Comparison of ENCODE assay signal across 1 cellular context in the genomic region with DNA sequence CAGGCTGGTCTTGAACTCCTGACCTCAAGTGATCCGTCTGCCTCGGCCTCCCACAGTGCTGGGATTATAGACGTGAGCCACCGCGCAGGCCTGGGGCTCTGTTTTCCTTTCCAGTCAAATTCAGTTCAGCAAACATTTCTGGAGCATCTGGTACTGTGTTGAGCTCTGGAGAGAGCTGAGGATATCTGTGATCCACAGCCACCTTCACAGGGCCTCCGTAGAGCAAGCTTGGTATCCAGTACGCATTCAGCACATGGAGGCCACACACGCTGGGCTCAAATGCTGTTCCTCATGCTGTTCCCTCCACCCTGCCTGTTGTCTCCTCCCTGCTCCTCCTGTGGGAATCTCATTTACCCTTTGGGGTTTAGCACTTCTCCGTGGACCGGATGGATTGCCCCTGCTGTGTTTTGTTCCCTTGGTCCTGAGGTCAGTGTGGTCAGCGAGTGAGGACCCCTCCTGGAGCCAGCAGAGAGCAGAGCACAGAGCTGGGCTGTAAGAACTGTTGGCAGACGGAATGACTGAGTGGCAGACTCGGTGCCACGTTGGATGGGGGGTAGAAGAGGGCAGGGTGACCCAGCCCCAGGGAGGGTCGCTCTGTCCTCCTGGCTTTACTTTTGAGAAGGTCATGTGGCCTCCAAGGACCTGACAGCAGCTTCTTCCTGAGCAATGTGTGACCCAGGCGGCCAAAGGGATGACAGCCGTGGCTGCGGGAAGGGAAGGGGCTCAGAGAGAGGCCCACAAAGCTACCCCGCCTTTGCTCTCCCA.
TF ChIP-seq lines count a peak whose summit lies in the region.

No MANE protein-coding gene starts in this region.

TF ChIP-seq in HEK293T, 16 proteins besides CTCF, POLR2A, EP300 and RAD21 (continued from another document):
- no peak for TF ChIP-seq BHLHE40 (IDR thresholded peaks at IDR 0.05; ENCODE audit: borderline replicate concordance)
- TF ChIP-seq NFRKB (IDR thresholded peaks at IDR 0.05): no peak
- TF ChIP-seq L3MBTL2 (conservative IDR thresholded peaks at IDR 0.05): no peak
